Comparison of ENCODE assay signal across 8 cellular contexts in the genomic region with DNA sequence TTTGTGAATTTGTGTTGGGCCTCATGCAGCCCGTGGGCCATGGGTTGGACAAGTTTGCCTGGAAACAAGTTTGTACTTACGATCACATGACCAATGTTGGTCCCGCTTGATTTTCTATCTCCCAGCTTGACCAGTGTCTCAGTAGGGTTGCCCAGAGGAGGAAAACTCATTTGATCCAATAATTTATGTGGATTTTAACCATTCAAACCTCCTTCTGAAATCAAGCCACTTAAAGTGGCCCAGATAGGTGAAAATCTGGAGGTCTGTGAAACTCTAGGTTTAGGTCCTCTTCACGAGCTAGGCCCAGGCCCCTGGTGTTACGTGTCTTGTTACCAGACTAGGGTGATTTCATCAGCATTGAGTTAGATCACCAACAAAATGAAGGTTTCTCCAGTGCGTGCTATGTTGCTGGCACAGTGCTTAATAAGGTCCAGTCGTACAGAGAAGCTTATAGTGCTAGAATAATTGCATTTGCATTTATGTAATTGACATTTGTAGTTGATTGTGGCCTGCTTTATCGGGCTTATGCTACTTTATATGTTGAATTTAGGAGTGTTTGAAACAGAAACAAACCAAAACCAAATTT. TPM values are rescaled to one million over a fixed set of nuclear protein-coding genes. Genes with fewer than 3 reads are reported as not detected.
DNase-seq lines count a peak whose midpoint lies in the region; ATAC-seq and TF ChIP-seq lines count a peak whose summit lies in the region.

No MANE protein-coding gene starts in this region.

- no peaks in the 10 kb centered on the region for H3K27me3 Mint-ChIP-seq in activated T-helper 1 cell treated with anti-CD3 and anti-CD28 coated beads, Interleukin-12 subunit alpha, Interleukin-12 subunit beta, Interleukin-2, Interleukin-4 antibody, amounts not matched to agents 30 ng/mL and 10 ng/mL and 1 ng/mL, durations not matched to agents 14 hours and 24 hours and 36 hours (ENCODE audit: insufficient read depth)

- peaks cover 16% of the 10 kb centered on the region for H3K36me3 Mint-ChIP-seq in activated T-helper 1 cell treated with anti-CD3 and anti-CD28 coated beads, Interleukin-12 subunit alpha, Interleukin-12 subunit beta, Interleukin-2, Interleukin-4 antibody, amounts not matched to agents 30 ng/mL and 10 ng/mL and 1 ng/mL, durations not matched to agents 14 hours and 24 hours and 36 hours (ENCODE audit: low read depth)

- H3K27ac Mint-ChIP-seq in activated T-helper 1 cell treated with anti-CD3 and anti-CD28 coated beads, Interleukin-12 subunit alpha, Interleukin-12 subunit beta, Interleukin-2, Interleukin-4 antibody, amounts not matched to agents 30 ng/mL and 10 ng/mL and 1 ng/mL, durations not matched to agents 14 hours and 24 hours and 36 hours, result peak overlapping the region; percentile 21

- H3K27me3 ChIP-seq in psoas muscle (ENCODE audit: insufficient read depth in 3 of 3, low read length in 2 of 3), result no peaks in the 10 kb centered on the region

- H3K4me1 Mint-ChIP-seq in activated T-helper 1 cell treated with anti-CD3 and anti-CD28 coated beads, Interleukin-12 subunit alpha, Interleukin-12 subunit beta, Interleukin-2, Interleukin-4 antibody, amounts not matched to agents 30 ng/mL and 10 ng/mL and 1 ng/mL, durations not matched to agents 14 hours and 24 hours and 36 hours (ENCODE audit: low read depth), result peaks cover 43% of the 10 kb centered on the region

- H3K9me3 Mint-ChIP-seq in activated T-helper 1 cell treated with anti-CD3 and anti-CD28 coated beads, Interleukin-12 subunit alpha, Interleukin-12 subunit beta, Interleukin-2, Interleukin-4 antibody, amounts not matched to agents 30 ng/mL and 10 ng/mL and 1 ng/mL, durations not matched to agents 14 hours and 24 hours and 36 hours, result no peaks in the 10 kb centered on the region

- no peak for TF ChIP-seq CTCF in psoas muscle (IDR thresholded peaks at IDR 0.05)

- intact Hi-C loops in activated T-helper 1 cell treated with anti-CD3 and anti-CD28 coated beads, Interleukin-12 subunit alpha, Interleukin-12 subunit beta, Interleukin-2, Interleukin-4 antibody, amounts not matched to agents 30 ng/mL and 10 ng/mL and 1 ng/mL, durations not matched to agents 14 hours and 24 hours and 36 hours (cut with micrococcal nuclease), result loop anchor here (1.0 to 5.0 kb wide), 2 partner anchors 69 to 150 kb away; no protein-coding TSS in a partner anchor
- intact Hi-C loops in psoas muscle (cut with DNase I), result no loop called here

- 75 to 88% (median 80%) methylated on average over 8 of the region's 8 CpGs for WGBS in psoas muscle, 3 donors

- ATAC-seq in psoas muscle (no peak), GM18873 (IDR thresholded peaks at IDR 0.05; ENCODE audit: low FRiP score, unreplicated experiment) (no peak)

- H3K4me1 ChIP-seq in psoas muscle, result peaks cover 35% of the 10 kb centered on the region

- peak overlapping the region; percentile 58 for H3K4me3 Mint-ChIP-seq in activated T-helper 1 cell treated with anti-CD3 and anti-CD28 coated beads, Interleukin-12 subunit alpha, Interleukin-12 subunit beta, Interleukin-2, Interleukin-4 antibody, amounts not matched to agents 30 ng/mL and 10 ng/mL and 1 ng/mL, durations not matched to agents 14 hours and 24 hours and 36 hours

- peaks cover 0 to 27% of the 10 kb centered on the region in 2 donors for H3K36me3 ChIP-seq in psoas muscle (ENCODE audit: insufficient read depth in 1 of 2, low read depth in 1 of 2)

- no peak overlapping the region for H3K4me3 ChIP-seq in psoas muscle

- no peak overlapping the region for H3K27ac ChIP-seq in psoas muscle

- no peaks in the 10 kb centered on the region for H3K9me3 ChIP-seq in psoas muscle

- DNase-seq in AG08395 (ENCODE audit: low spot score), result peak; percentile 43
- DNase-seq in HCEC 1CT, result peak; percentile 73
- DNase-seq in activated T-helper 1 cell treated with anti-CD3 and anti-CD28 coated beads, Interleukin-12 subunit alpha, Interleukin-12 subunit beta, Interleukin-2, Interleukin-4 antibody, amounts not matched to agents 30 ng/mL and 10 ng/mL and 1 ng/mL, durations not matched to agents 14 hours and 24 hours and 36 hours (ENCODE audit: low spot score), result no peak
- peak; percentile 2 for DNase-seq in inferior parietal cortex (ENCODE audit: extremely low spot score)
- no peak for DNase-seq in NCI-H187 (lab: John Stamatoyannopoulos, UW)
- no peak for DNase-seq in psoas muscle
- DNase-seq in pons (ENCODE audit: low spot score), result no peak

RNA-seq across cellular contexts. Expression of gene ACTR2, which starts 4.4 kb away (rescaled TPM):
- total RNA-seq in activated T-helper 1 cell treated with anti-CD3 and anti-CD28 coated beads, Interleukin-12 subunit alpha, Interleukin-12 subunit beta, Interleukin-2, Interleukin-4 antibody, amounts not matched to agents 30 ng/mL and 10 ng/mL and 1 ng/mL, durations not matched to agents 14 hours and 24 hours and 36 hours, result 285 and 295 TPM in 2 replicates
- 10 to 100 TPM; 72.0 to 99.0 (median 88.8) TPM for total RNA-seq in psoas muscle
- polyA plus RNA-seq in psoas muscle, result 10 to 100 TPM; 38.9 to 92.8 (median 65.7) TPM

Comparison
In these comparisons a context has a peak if more than half of its experiments do, and no peak if none do; other contexts are left out.
1. DNase-seq: peak in AG08395 (single experiment), HCEC 1CT (single experiment) and inferior parietal cortex (single experiment); none in activated T-helper 1 cell treated with anti-CD3 and anti-CD28 coated beads, Interleukin-12 subunit alpha, Interleukin-12 subunit beta, Interleukin-2, Interleukin-4 antibody, amounts not matched to agents 30 ng/mL and 10 ng/mL and 1 ng/mL, durations not matched to agents 14 hours and 24 hours and 36 hours (single experiment), NCI-H187 (0 of 2), psoas muscle (0 of 2) and pons (single experiment).